Comparison of ENCODE assay signal across 8 cellular contexts in the genomic region with DNA sequence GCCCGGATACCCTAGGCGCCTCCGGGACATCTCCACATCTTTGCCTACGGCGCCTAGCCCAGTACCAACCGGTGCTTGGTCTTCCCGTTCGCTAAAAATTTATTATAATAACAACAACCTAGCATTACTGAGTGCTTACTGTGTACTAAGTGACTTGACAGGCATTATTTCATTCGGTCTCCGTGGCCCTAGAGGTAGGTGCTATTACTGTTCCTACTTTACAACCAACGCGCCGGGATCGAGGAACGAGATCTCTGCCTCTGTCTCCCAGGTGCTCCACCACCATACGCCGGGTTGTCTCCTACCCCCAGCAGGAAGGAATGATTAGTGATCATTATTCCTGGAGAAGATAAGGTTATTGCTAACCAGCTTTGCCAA. TPM values are rescaled to one million over a fixed set of nuclear protein-coding genes. Genes with fewer than 3 reads are reported as not detected.
A peak's percentile ranks its signal among the peaks of the same experiment; 100 is the strongest.
DNase-seq lines count a peak whose midpoint lies in the region; ATAC-seq and TF ChIP-seq lines count a peak whose summit lies in the region.

No MANE protein-coding gene starts in this region.

- H2AFZ ChIP-seq in parathyroid adenoma: peak overlapping the region; percentile 84

- H3K27ac Mint-ChIP-seq in T-cell: no peak overlapping the region

- peaks cover 23% of the 10 kb centered on the region for H3K4me1 ChIP-seq in parathyroid adenoma

- no peaks in the 10 kb centered on the region for H3K9me3 ChIP-seq in parathyroid adenoma (ENCODE audit: control insufficient read depth, low read length)

- POLR2A ChIA-PET in T-cell (lab: Charles Lee): interaction anchor here in 1 of 2 donors (0.5 kb wide), 1 partner anchor 27 kb away, joined by 3 read pairs; no protein-coding TSS in a partner anchor

- H3K36me3 ChIP-seq in parathyroid adenoma (ENCODE audit: control insufficient read depth, insufficient read depth, low read length): no peaks in the 10 kb centered on the region

- H3K9me3 Mint-ChIP-seq in T-cell: no peaks in the 10 kb centered on the region

- no peaks in the 10 kb centered on the region for H3K27me3 ChIP-seq in parathyroid adenoma (ENCODE audit: control insufficient read depth, insufficient read depth, low read length)

- TF ChIP-seq CTCF in fibroblast of the aortic adventitia (IDR thresholded peaks at IDR 0.05; ENCODE audit: insufficient read depth, low read length): peak; percentile 37
- no peak for TF ChIP-seq CTCF in parathyroid adenoma (IDR thresholded peaks at IDR 0.05)

- H3K27ac ChIP-seq in parathyroid adenoma: peak overlapping the region; percentile 80

- peak; percentile 10 for ATAC-seq in HG03066 (IDR thresholded peaks at IDR 0.05; ENCODE audit: low read depth, unreplicated experiment)
- ATAC-seq in T-cell (replicated peaks in 1 of 4): peak; percentile 18 to 37 (median 20)

- H3K79me2 ChIP-seq in parathyroid adenoma: peaks cover 29% of the 10 kb centered on the region

- peak overlapping the region; percentile 12 for H3K9ac ChIP-seq in parathyroid adenoma

- DNase-seq in NCI-H2171 treated with DMSO at 0.1 percent for 48 hours (lab: John Stamatoyannopoulos, UW) (peak; percentile 75), NCI-H2171 (lab: John Stamatoyannopoulos, UW) (no peak), T-cell (peak in 1 of 34 experiments; percentile 9), fibroblast of the aortic adventitia (ENCODE audit: low read depth) (peak; percentile 34), NCI-H187 (lab: John Stamatoyannopoulos, UW) (no peak)
- DNase-seq in activated CD4-positive, alpha-beta T cell treated with anti-CD3 and anti-CD28 coated beads for 4 hours: no peak

- H3K27me3 Mint-ChIP-seq in T-cell: peaks cover 0 to 18% of the 10 kb centered on the region in 2 donors

- H3K4me2 ChIP-seq in parathyroid adenoma (ENCODE audit: low read length): peak overlapping the region; percentile 94

- peak overlapping the region; percentile 83 to 93 (median 89) for H3K4me3 Mint-ChIP-seq in T-cell

- CTCF ChIA-PET in T-cell (lab: Charles Lee): no interaction called here

- no peaks in the 10 kb centered on the region for H3K36me3 Mint-ChIP-seq in T-cell

- peaks cover 5 to 13% (median 6%) of the 10 kb centered on the region in 3 donors for H3K4me1 Mint-ChIP-seq in T-cell

- peak overlapping the region; percentile 91 for H3K4me3 ChIP-seq in fibroblast of the aortic adventitia (ENCODE audit: low read depth, low read length)
- H3K4me3 ChIP-seq in parathyroid adenoma (ENCODE audit: low read depth, low read length): peak overlapping the region; percentile 76

RNA-seq across cellular contexts. Expression of gene BIN1, which starts 0.7 kb away (rescaled TPM):
- total RNA-seq in T-cell (100 to 1,000 TPM; 144 to 172 (median 151) TPM), fibroblast of the aortic adventitia (ENCODE audit: low replicate concordance) (45.8 and 68.7 TPM in 2 replicates)

Comparison
In these comparisons a context has a peak if more than half of its experiments do, and no peak if none do; other contexts are left out.
1. DNase-seq: peak in NCI-H2171 treated with DMSO at 0.1 percent for 48 hours (single experiment) and fibroblast of the aortic adventitia (single experiment); none in NCI-H2171 (single experiment), activated CD4-positive, alpha-beta T cell treated with anti-CD3 and anti-CD28 coated beads for 4 hours (0 of 2) and NCI-H187 (0 of 2).